In genomic region chr6:43983191-43983590, GRCh38 we compare ENCODE assay signal across 18 cellular contexts.
DNase-seq lines count a peak whose midpoint lies in the region; ATAC-seq and TF ChIP-seq lines count a peak whose summit lies in the region.
"Had no signal": no experiment of that assay in that cellular context is flagged by ENCODE, and none has a peak within 500 bp of the region (broad histone marks: within the 10 kb centered on the region; RNA-seq: fewer than 3 reads in every experiment).

No MANE protein-coding gene starts in this region.

- no peaks in the 10 kb centered on the region for H3K36me3 Mint-ChIP-seq in activated CD8-positive, alpha-beta memory T cell treated with anti-CD3 and anti-CD28 coated beads, Interleukin-2, amount 10 ng/mL, durations not matched to agents 7 days and 5 days
- H3K36me3 Mint-ChIP-seq in effector memory CD8-positive, alpha-beta T cell (ENCODE audit: insufficient read depth), result no peaks in the 10 kb centered on the region

- H3K27ac Mint-ChIP-seq in activated CD8-positive, alpha-beta memory T cell treated with anti-CD3 and anti-CD28 coated beads, Interleukin-2, amount 10 ng/mL, durations not matched to agents 7 days and 5 days, result no peak overlapping the region
- no peak overlapping the region for H3K27ac Mint-ChIP-seq in effector memory CD8-positive, alpha-beta T cell
- H3K27ac Mint-ChIP-seq: CD4-positive, alpha-beta T cell had no signal

- peak overlapping the region; percentile 45; the same call in 1 of the 2 replicates for H3K27ac ChIP-seq in HEK293 (ENCODE audit: extremely low read depth, low read depth, low read length)
- H3K27ac ChIP-seq: GM23248 had no signal

- no peak for ATAC-seq in activated CD8-positive, alpha-beta memory T cell treated with anti-CD3 and anti-CD28 coated beads, Interleukin-2, amount 10 ng/mL, durations not matched to agents 7 days and 5 days
- no peak for ATAC-seq in sciatic nerve
- no peak for ATAC-seq in effector memory CD8-positive, alpha-beta T cell (replicated peaks)
- no peak for ATAC-seq in HG02840 (IDR thresholded peaks at IDR 0.05; ENCODE audit: low FRiP score, unreplicated experiment)
- ATAC-seq: HCT116 had no signal

- peaks cover 3% of the 10 kb centered on the region for H3K27me3 Mint-ChIP-seq in activated CD8-positive, alpha-beta memory T cell treated with anti-CD3 and anti-CD28 coated beads, Interleukin-2, amount 10 ng/mL, durations not matched to agents 7 days and 5 days
- peaks cover 0 to 61% of the 10 kb centered on the region in 2 donors for H3K27me3 Mint-ChIP-seq in effector memory CD8-positive, alpha-beta T cell

- no peaks in the 10 kb centered on the region for H3K9me3 Mint-ChIP-seq in activated CD8-positive, alpha-beta memory T cell treated with anti-CD3 and anti-CD28 coated beads, Interleukin-2, amount 10 ng/mL, durations not matched to agents 7 days and 5 days (ENCODE audit: low read depth)
- no peaks in the 10 kb centered on the region for H3K9me3 Mint-ChIP-seq in effector memory CD8-positive, alpha-beta T cell
- H3K9me3 Mint-ChIP-seq: CD4-positive, alpha-beta T cell had no signal

- H3K9me3 ChIP-seq in HEK293 (ENCODE audit: control insufficient read depth, insufficient read depth, low read depth, low read length), result no peaks in the 10 kb centered on the region
- H3K9me3 ChIP-seq: BE2C, Caco-2 had no signal

- H3K4me3 ChIP-seq in HEK293 (ENCODE audit: low read depth, low read length), result no peak overlapping the region
- H3K4me3 ChIP-seq: GM23248 had no signal

- peaks cover 18% of the 10 kb centered on the region for H3K4me1 ChIP-seq in HEK293 (ENCODE audit: control insufficient read depth, insufficient read depth, low read length)
- H3K4me1 ChIP-seq: BE2C had no signal

- TF ChIP-seq CTCF in HEK293 (tag by site-specific recombination; IDR thresholded peaks at IDR 0.05), result no peak

- H3K36me3 ChIP-seq in HEK293 (ENCODE audit: control insufficient read depth in 2 of 2, insufficient read depth in 1 of 2, low read length in 2 of 2), result no peaks in the 10 kb centered on the region
- H3K36me3 ChIP-seq: BE2C had no signal

- intact Hi-C loops in sciatic nerve (cut with DNase I), result no loop called here

- POLR2A ChIA-PET in HEK293 (lab: Yijun Ruan, JAX), result no interaction called here

- no peak overlapping the region for H3K4me3 Mint-ChIP-seq in activated CD8-positive, alpha-beta memory T cell treated with anti-CD3 and anti-CD28 coated beads, Interleukin-2, amount 10 ng/mL, durations not matched to agents 7 days and 5 days
- no peak overlapping the region for H3K4me3 Mint-ChIP-seq in effector memory CD8-positive, alpha-beta T cell
- H3K4me3 Mint-ChIP-seq: CD4-positive, alpha-beta T cell had no signal

- CTCF ChIA-PET in activated CD8-positive, alpha-beta memory T cell treated with anti-CD3 and anti-CD28 coated beads, Interleukin-2, amount 10 ng/mL, durations not matched to agents 7 days and 5 days (lab: Charles Lee), result no interaction called here
- CTCF ChIA-PET in HEK293 (lab: Yijun Ruan, JAX), result interaction anchor here (0.7 kb wide), 1 partner anchor 214 kb away, joined by 3 read pairs; no protein-coding TSS in a partner anchor

- H3K4me1 Mint-ChIP-seq in activated CD8-positive, alpha-beta memory T cell treated with anti-CD3 and anti-CD28 coated beads, Interleukin-2, amount 10 ng/mL, durations not matched to agents 7 days and 5 days, result no peaks in the 10 kb centered on the region
- no peaks in the 10 kb centered on the region for H3K4me1 Mint-ChIP-seq in effector memory CD8-positive, alpha-beta T cell (ENCODE audit: low read depth in 2 of 2)

- DNase-seq in activated CD8-positive, alpha-beta memory T cell treated with anti-CD3 and anti-CD28 coated beads, Interleukin-2, amount 50 U/mL, for 4 hours, result peak; percentile 2
- no peak for DNase-seq in activated CD8-positive, alpha-beta memory T cell treated with anti-CD3 and anti-CD28 coated beads, Interleukin-2, amount 10 ng/mL, durations not matched to agents 7 days and 5 days
- DNase-seq in islet precursor cell (peak; percentile 32), sciatic nerve (ENCODE audit: low spot score) (peak; percentile 26), UCSD-AML1 (lab: John Stamatoyannopoulos, UW; ENCODE audit: unreplicated experiment) (no peak)
- DNase-seq in effector memory CD8-positive, alpha-beta T cell, result no peak
- DNase-seq: BE2C, GM23248, NCI-H1930, NCI-H226, NCI-H524, NCI-H82, SIG-M5 had no signal

TF ChIP-seq in HEK293, 187 proteins besides CTCF, POLR2A, EP300 and RAD21:
- TF ChIP-seq BCL11A (tag by site-specific recombination; IDR thresholded peaks at IDR 0.05; ENCODE audit: low read depth) (no peak), ZNF394 (tag by site-specific recombination; IDR thresholded peaks at IDR 0.05; ENCODE audit: borderline replicate concordance) (no peak), ZBTB48 (tag by site-specific recombination; IDR thresholded peaks at IDR 0.05) (no peak), ZNF155 (tag by site-specific recombination; IDR thresholded peaks at IDR 0.05) (no peak), YY2 (tag by site-specific recombination; IDR thresholded peaks at IDR 0.05) (no peak), ZNF311 (tag by site-specific recombination; IDR thresholded peaks at IDR 0.05; ENCODE audit: borderline replicate concordance) (no peak), ZNF768 (tag by site-specific recombination; IDR thresholded peaks at IDR 0.05) (no peak), ZNF214 (tag by site-specific recombination; IDR thresholded peaks at IDR 0.05; ENCODE audit: borderline replicate concordance) (no peak), ZNF521 (tag by site-specific recombination; IDR thresholded peaks at IDR 0.05) (no peak), PATZ1 (tag by site-specific recombination; IDR thresholded peaks at IDR 0.05) (no peak), ZNF596 (tag by site-specific recombination; IDR thresholded peaks at IDR 0.05) (no peak), ZFP37 (tag by site-specific recombination; IDR thresholded peaks at IDR 0.05) (no peak), ZNF48 (tag by site-specific recombination; IDR thresholded peaks at IDR 0.05) (no peak), ZNF266 (tag by site-specific recombination; IDR thresholded peaks at IDR 0.05; ENCODE audit: low read depth) (no peak), ZNF423 (tag by site-specific recombination; IDR thresholded peaks at IDR 0.05) (no peak), ZNF335 (tag by site-specific recombination; conservative IDR thresholded peaks at IDR 0.05) (no peak)

Comparison
In these comparisons a context has a peak if more than half of its experiments do, and no peak if none do; other contexts are left out.
1. DNase-seq: peak in activated CD8-positive, alpha-beta memory T cell treated with anti-CD3 and anti-CD28 coated beads, Interleukin-2, amount 50 U/mL, for 4 hours (single experiment), islet precursor cell (single experiment) and sciatic nerve (single experiment); none in activated CD8-positive, alpha-beta memory T cell treated with anti-CD3 and anti-CD28 coated beads, Interleukin-2, amount 10 ng/mL, durations not matched to agents 7 days and 5 days (single experiment), effector memory CD8-positive, alpha-beta T cell (0 of 3) and UCSD-AML1 (single experiment).